11 cellular contexts compared by ENCODE assay signal in the genomic region with DNA sequence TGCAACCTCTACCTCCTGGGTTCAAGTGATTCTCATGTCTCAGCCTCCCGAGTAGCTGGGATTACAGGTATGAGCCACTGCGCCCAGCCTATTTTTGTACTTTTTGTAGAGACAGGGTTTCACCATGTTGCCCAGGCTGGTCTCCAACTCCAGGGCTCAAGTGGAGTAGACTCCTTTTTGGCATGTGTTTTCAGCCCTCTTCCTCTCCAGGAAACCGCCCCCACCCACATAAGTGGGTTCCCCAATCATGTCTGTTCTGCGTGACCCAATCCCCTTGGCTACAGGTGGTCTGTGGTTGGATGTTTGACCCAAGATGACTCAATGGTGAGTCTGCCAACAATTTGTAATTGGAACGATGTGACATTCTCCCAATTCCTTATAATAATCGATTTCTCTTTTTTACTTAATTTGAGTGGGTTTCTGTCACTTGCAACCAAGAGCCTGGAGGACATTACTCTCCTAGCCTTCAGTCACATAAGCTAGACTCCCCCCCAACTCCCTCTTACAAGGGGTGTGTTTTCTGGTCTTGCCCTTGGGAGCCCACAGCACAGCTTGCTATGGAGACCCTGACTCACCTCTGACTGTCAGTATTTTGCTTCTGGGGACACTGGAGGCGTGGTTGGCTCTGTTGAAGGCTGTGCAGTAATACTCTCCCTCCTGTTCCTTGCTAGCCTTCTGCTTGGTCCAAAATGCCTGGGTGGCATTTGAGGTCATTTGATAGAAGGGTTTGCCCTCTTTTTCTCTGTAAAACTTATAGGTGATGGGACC. TPM values are rescaled to one million over a fixed set of nuclear protein-coding genes. Genes with fewer than 3 reads are reported as not detected.
DNase-seq lines count a peak whose midpoint lies in the region; ATAC-seq, FAIRE-seq and TF ChIP-seq lines count a peak whose summit lies in the region.
"Had no signal": no experiment of that assay in that cellular context is flagged by ENCODE, and none has a peak within 500 bp of the region (broad histone marks: within the 10 kb centered on the region; RNA-seq: fewer than 3 reads in every experiment).

No MANE protein-coding gene starts in this region.

- H3K4me1 Mint-ChIP-seq in MCF 10A (ENCODE audit: insufficient read depth, unreplicated experiment): peaks cover 36% of the 10 kb centered on the region
- peaks cover 42% of the 10 kb centered on the region for H3K4me1 Mint-ChIP-seq in activated naive CD8-positive, alpha-beta T cell treated with anti-CD3 and anti-CD28 coated beads, Interleukin-2, amount 50 U/mL, for 24 hours

- H3K27ac Mint-ChIP-seq in MCF 10A (ENCODE audit: low read depth, unreplicated experiment): peak overlapping the region; percentile 76
- H3K27ac Mint-ChIP-seq in activated naive CD8-positive, alpha-beta T cell treated with anti-CD3 and anti-CD28 coated beads, Interleukin-2, amount 50 U/mL, for 24 hours: peak overlapping the region; percentile 92
- H3K27ac Mint-ChIP-seq: activated naive CD4-positive, alpha-beta T cell treated with anti-CD3 and anti-CD28 coated beads, Interleukin-2, amount 10 ng/mL, durations not matched to agents 7 days and 5 days had no signal

- POLR2A ChIA-PET in MCF 10A (lab: Yijun Ruan, JAX): interaction anchor here (0.9 to 1.5 kb wide), 4 partner anchors 10 to 150 kb away, joined by 3 to 4 read pairs (median 3); no protein-coding TSS in a partner anchor

- peaks cover 6% of the 10 kb centered on the region for H3K36me3 Mint-ChIP-seq in MCF 10A (ENCODE audit: insufficient read depth, unreplicated experiment)
- peaks cover 24% of the 10 kb centered on the region for H3K36me3 Mint-ChIP-seq in activated naive CD8-positive, alpha-beta T cell treated with anti-CD3 and anti-CD28 coated beads, Interleukin-2, amount 50 U/mL, for 24 hours (ENCODE audit: low read depth)

- H3K36me3 ChIP-seq in mammary epithelial cell (ENCODE audit: insufficient read depth, low read length) (no peaks in the 10 kb centered on the region), left lung (peaks cover 0 to 64% of the 10 kb centered on the region in 2 donors)

- no peak overlapping the region for H3K9ac ChIP-seq in mammary epithelial cell (ENCODE audit: insufficient read depth, low read length)
- H3K9ac ChIP-seq: parathyroid adenoma had no signal

- DNase-seq in MCF 10A (ENCODE audit: unreplicated experiment) (peak; percentile 85), mammary epithelial cell (no peak), left lung (peak in 1 of 2 donors; percentile 10), urothelium cell line (ENCODE audit: low spot score) (peak; percentile 41), SW 1271 (lab: John Stamatoyannopoulos, UW) (no peak), NCI-H82 (lab: John Stamatoyannopoulos, UW) (no peak), NCI-H2029 treated with DMSO at 0.1 percent for 48 hours (lab: John Stamatoyannopoulos, UW) (no peak)
- peak; percentile 55 for DNase-seq in activated naive CD8-positive, alpha-beta T cell treated with anti-CD3 and anti-CD28 coated beads, Interleukin-2, amount 50 U/mL, for 24 hours
- DNase-seq: activated naive CD4-positive, alpha-beta T cell treated with anti-CD3 and anti-CD28 coated beads, Interleukin-2, amount 10 ng/mL, durations not matched to agents 7 days and 5 days had no signal

- BruUV-seq in MCF 10A (replicated peaks; lab: Mats Ljungman, UMichigan) (no TSS peak), mammary epithelial cell (replicated peaks; lab: Mats Ljungman, UMichigan) (no TSS peak)

- H3K4me3 Mint-ChIP-seq in MCF 10A (ENCODE audit: unreplicated experiment): no peak overlapping the region
- peak overlapping the region; percentile 46 for H3K4me3 Mint-ChIP-seq in activated naive CD8-positive, alpha-beta T cell treated with anti-CD3 and anti-CD28 coated beads, Interleukin-2, amount 50 U/mL, for 24 hours
- H3K4me3 Mint-ChIP-seq: activated naive CD4-positive, alpha-beta T cell treated with anti-CD3 and anti-CD28 coated beads, Interleukin-2, amount 10 ng/mL, durations not matched to agents 7 days and 5 days had no signal

- H3K27ac ChIP-seq in mammary epithelial cell (ENCODE audit: insufficient read depth, low read depth, low read length) (no peak overlapping the region), left lung (peak overlapping the region; percentile 36 to 55)
- H3K27ac ChIP-seq: parathyroid adenoma had no signal

- FAIRE-seq in urothelium cell line (lab: Jason Lieb, UNC): no peak
- FAIRE-seq: islet of Langerhans had no signal

- WGBS in mammary epithelial cell (ENCODE audit: low coverage, missing lambda C conversion rate): 40% methylated on average over 7 of the region's 7 CpGs

- no peak overlapping the region for H3K4me3 ChIP-seq in mammary epithelial cell (replicated peaks in 1 of 3; ENCODE audit: insufficient read depth in 1 of 3, low read depth in 2 of 3, low read length in 3 of 3)
- no peak overlapping the region for H3K4me3 ChIP-seq in left lung

- in situ Hi-C loops in mammary epithelial cell (cut with MboI; ENCODE audit: low sequenced_read_pairs in 2 of 2): no loop called here

- no peaks in the 10 kb centered on the region for H3K27me3 Mint-ChIP-seq in MCF 10A (ENCODE audit: insufficient read depth, unreplicated experiment)
- H3K27me3 Mint-ChIP-seq in activated naive CD8-positive, alpha-beta T cell treated with anti-CD3 and anti-CD28 coated beads, Interleukin-2, amount 50 U/mL, for 24 hours: no peaks in the 10 kb centered on the region

- TF ChIP-seq CTCF in MCF 10A (IDR thresholded peaks at IDR 0.05; ENCODE audit: unreplicated experiment) (no peak), mammary epithelial cell (conservative IDR thresholded peaks at IDR 0.05 in 1 of 2, IDR thresholded peaks at IDR 0.05 in 1 of 2; ENCODE audit: extremely low read depth in 1 of 2, insufficient read depth in 1 of 2, low read depth in 1 of 2, low read length in 2 of 2) (no peak), left lung (IDR thresholded peaks at IDR 0.05) (no peak)

- intact Hi-C loops in MCF 10A (cut with micrococcal nuclease): no loop called here
- intact Hi-C loops in mammary epithelial cell (cut with micrococcal nuclease): no loop called here
- intact Hi-C loops in left lung (cut with DNase I): no loop called here

- peak; percentile 96 for ATAC-seq in activated naive CD8-positive, alpha-beta T cell treated with anti-CD3 and anti-CD28 coated beads, Interleukin-2, amount 50 U/mL, for 24 hours
- ATAC-seq in left lung: no peak

- H3K9me3 Mint-ChIP-seq in MCF 10A (ENCODE audit: unreplicated experiment): no peaks in the 10 kb centered on the region
- no peaks in the 10 kb centered on the region for H3K9me3 Mint-ChIP-seq in activated naive CD8-positive, alpha-beta T cell treated with anti-CD3 and anti-CD28 coated beads, Interleukin-2, amount 50 U/mL, for 24 hours
- H3K9me3 Mint-ChIP-seq: activated naive CD4-positive, alpha-beta T cell treated with anti-CD3 and anti-CD28 coated beads, Interleukin-2, amount 10 ng/mL, durations not matched to agents 7 days and 5 days had no signal

- dilution Hi-C loops in mammary epithelial cell (cut with HindIII; ENCODE audit: low sequenced_read_pairs): no loop called here

- H3K4me2 ChIP-seq in mammary epithelial cell (ENCODE audit: insufficient read depth, low read depth, low read length): no peak overlapping the region

- no peaks in the 10 kb centered on the region for H4K20me1 ChIP-seq in mammary epithelial cell (ENCODE audit: insufficient read depth, low read length)

- H3K27me3 ChIP-seq in mammary epithelial cell (ENCODE audit: insufficient read depth, low read length) (no peaks in the 10 kb centered on the region), left lung (no peaks in the 10 kb centered on the region)

- CTCF ChIA-PET in MCF 10A (lab: Yijun Ruan, JAX): interaction anchor here (1.1 to 2.7 kb wide), 4 partner anchors 34 to 64 kb away, joined by 3 to 17 read pairs (median 4); no protein-coding TSS in a partner anchor
- CTCF ChIA-PET in mammary epithelial cell (lab: Charles Lee; ENCODE audit: low non-redundant PET): no interaction called here

- peaks cover 20% of the 10 kb centered on the region for H3K4me1 ChIP-seq in mammary epithelial cell (ENCODE audit: insufficient read depth, low read length)
- H3K4me1 ChIP-seq in left lung: peaks cover 18 to 63% of the 10 kb centered on the region in 2 donors
- H3K4me1 ChIP-seq: parathyroid adenoma had no signal

- H2AFZ ChIP-seq in mammary epithelial cell (ENCODE audit: low read depth, low read length): no peak overlapping the region
- H2AFZ ChIP-seq: parathyroid adenoma had no signal

- no peaks in the 10 kb centered on the region for H3K79me2 ChIP-seq in mammary epithelial cell (ENCODE audit: insufficient read depth, low read length)
- H3K79me2 ChIP-seq: parathyroid adenoma had no signal

- no peaks in the 10 kb centered on the region for H3K9me3 ChIP-seq in mammary epithelial cell (replicated peaks; ENCODE audit: insufficient read depth, low read length)
- no peaks in the 10 kb centered on the region for H3K9me3 ChIP-seq in left lung

RNA-seq across cellular contexts. Expression of a gene that starts 34.9 kb away (rescaled TPM):
- 0.12 and 0.23 TPM in 2 replicates for total RNA-seq in MCF 10A (2022)
- total RNA-seq in mammary epithelial cell: under 1 TPM in 1 of 2 donors, not detected in 1; 0.42 TPM
- 0.01 TPM for polyA plus RNA-seq in mammary epithelial cell
- polyA minus RNA-seq in mammary epithelial cell: not detected
- 100 to 1,000 TPM; 308 to 476 TPM for total RNA-seq in left lung

Comparison
In these comparisons a context has a peak if more than half of its experiments do, and no peak if none do; other contexts are left out.
1. DNase-seq: peak in MCF 10A (single experiment), activated naive CD8-positive, alpha-beta T cell treated with anti-CD3 and anti-CD28 coated beads, Interleukin-2, amount 50 U/mL, for 24 hours (single experiment) and urothelium cell line (single experiment); none in mammary epithelial cell (single experiment), SW 1271 (0 of 2), NCI-H82 (single experiment) and NCI-H2029 treated with DMSO at 0.1 percent for 48 hours (single experiment).
2. RNA of a gene that starts 34.9 kb away (total RNA-seq): 308 to 476 TPM in left lung; 0.42 TPM in mammary epithelial cell and 0.12 to 0.23 TPM in MCF 10A; every median in the first group is over 100 times any median in the second.